8 cellular contexts compared by ENCODE assay signal in the genomic region with DNA sequence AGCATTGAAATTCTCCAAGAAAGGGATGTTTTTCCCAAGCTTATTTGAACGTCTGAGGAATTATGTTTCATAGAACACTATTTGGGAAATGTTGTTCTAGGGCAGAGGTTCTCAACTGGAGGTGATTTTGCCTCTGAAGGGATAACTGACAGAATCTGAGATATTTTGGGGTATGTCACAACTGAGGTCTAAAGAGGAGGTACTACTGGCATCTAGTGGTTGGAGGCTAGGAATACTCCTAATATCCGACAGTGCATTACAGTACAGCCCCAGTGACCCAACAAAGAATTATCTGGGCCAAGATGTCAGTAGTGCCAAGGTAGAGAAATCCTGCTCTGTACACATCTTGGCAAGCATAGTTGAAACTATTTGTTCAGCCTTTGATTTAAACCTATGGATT. TPM values are rescaled to one million over a fixed set of nuclear protein-coding genes. Genes with fewer than 3 reads are reported as not detected.
DNase-seq lines count a peak whose midpoint lies in the region; ATAC-seq and TF ChIP-seq lines count a peak whose summit lies in the region.

No MANE protein-coding gene starts in this region.

- POLR2A ChIA-PET in activated CD4-positive, alpha-beta T cell treated with anti-CD3 and anti-CD28 coated beads for 36 hours (lab: Charles Lee): no interaction called here

- no peaks in the 10 kb centered on the region for H3K36me3 ChIP-seq in HAP-1 (replicated peaks)

- TF ChIP-seq CTCF in astrocyte of the cerebellum (IDR thresholded peaks at IDR 0.05; ENCODE audit: low read depth, low read length, missing control alignments): peak; percentile 21
- TF ChIP-seq CTCF in glutamatergic neuron (IDR thresholded peaks at IDR 0.05; ENCODE audit: partially characterized antibody, unreplicated experiment): no peak

- H3K4me1 Mint-ChIP-seq in activated CD4-positive, alpha-beta T cell treated with anti-CD3 and anti-CD28 coated beads for 36 hours: no peaks in the 10 kb centered on the region
- H3K4me1 Mint-ChIP-seq in stimulated activated effector memory CD8-positive, alpha-beta T cell treated with anti-CD3 and anti-CD28 coated beads, Interleukin-12 subunit alpha, Interleukin-12 subunit beta, amount 100 ng/mL, for 72 hours: no peaks in the 10 kb centered on the region
- H3K4me1 Mint-ChIP-seq in glutamatergic neuron (ENCODE audit: low read depth, unreplicated experiment): peaks cover 12% of the 10 kb centered on the region

- H3K4me3 ChIP-seq in astrocyte of the cerebellum (ENCODE audit: low read depth, low read length) (no peak overlapping the region), HAP-1 (no peak overlapping the region)

- H3K27me3 ChIP-seq in HAP-1 (ENCODE audit: low read depth): no peaks in the 10 kb centered on the region

- H3K9me3 ChIP-seq in HAP-1: no peaks in the 10 kb centered on the region

- H3K36me3 Mint-ChIP-seq in activated CD4-positive, alpha-beta T cell treated with anti-CD3 and anti-CD28 coated beads for 36 hours (ENCODE audit: low read depth): no peaks in the 10 kb centered on the region
- no peaks in the 10 kb centered on the region for H3K36me3 Mint-ChIP-seq in stimulated activated effector memory CD8-positive, alpha-beta T cell treated with anti-CD3 and anti-CD28 coated beads, Interleukin-12 subunit alpha, Interleukin-12 subunit beta, amount 100 ng/mL, for 72 hours
- no peaks in the 10 kb centered on the region for H3K36me3 Mint-ChIP-seq in glutamatergic neuron (ENCODE audit: unreplicated experiment)

- in situ Hi-C loops in astrocyte of the cerebellum (cut with HindIII; ENCODE audit: low sequenced_read_pairs): no loop called here
- in situ Hi-C loops in HAP-1 (cut with MboI; ENCODE audit: low sequenced_read_pairs): no loop called here

- intact Hi-C loops in activated CD4-positive, alpha-beta T cell treated with anti-CD3 and anti-CD28 coated beads for 36 hours (cut with DNase I, micrococcal nuclease): loop anchor here (1.0 to 10.0 kb wide), 2 partner anchors 176 to 182 kb away; partner anchors contain the start of genes ABHD18 (in 1 of the 2) and MFSD8 (in 1 of the 2)

- peaks cover 8% of the 10 kb centered on the region; the same call in 1 of the 2 replicates for H3K4me1 ChIP-seq in HAP-1

- peak; percentile 51 for ATAC-seq in activated CD4-positive, alpha-beta T cell treated with anti-CD3 and anti-CD28 coated beads for 36 hours
- peak; percentile 76 for ATAC-seq in HG03354 (IDR thresholded peaks at IDR 0.05; ENCODE audit: poor library complexity, severe bottlenecking, unreplicated experiment)
- peak; percentile 28 for ATAC-seq in stimulated activated effector memory CD8-positive, alpha-beta T cell treated with anti-CD3 and anti-CD28 coated beads, Interleukin-12 subunit alpha, Interleukin-12 subunit beta, amount 100 ng/mL, for 72 hours

- CTCF ChIA-PET in activated CD4-positive, alpha-beta T cell treated with anti-CD3 and anti-CD28 coated beads for 36 hours (lab: Charles Lee): interaction anchor here (0.8 to 1.5 kb wide), 2 partner anchors 12 to 17 kb away, joined by 3 to 4 read pairs; no protein-coding TSS in a partner anchor

- no peak overlapping the region for H3K4me3 Mint-ChIP-seq in activated CD4-positive, alpha-beta T cell treated with anti-CD3 and anti-CD28 coated beads for 36 hours
- H3K4me3 Mint-ChIP-seq in stimulated activated effector memory CD8-positive, alpha-beta T cell treated with anti-CD3 and anti-CD28 coated beads, Interleukin-12 subunit alpha, Interleukin-12 subunit beta, amount 100 ng/mL, for 72 hours: no peak overlapping the region
- no peak overlapping the region for H3K4me3 Mint-ChIP-seq in glutamatergic neuron (ENCODE audit: unreplicated experiment)

- H3K9me3 Mint-ChIP-seq in activated CD4-positive, alpha-beta T cell treated with anti-CD3 and anti-CD28 coated beads for 36 hours (ENCODE audit: low read depth): no peaks in the 10 kb centered on the region
- no peaks in the 10 kb centered on the region for H3K9me3 Mint-ChIP-seq in stimulated activated effector memory CD8-positive, alpha-beta T cell treated with anti-CD3 and anti-CD28 coated beads, Interleukin-12 subunit alpha, Interleukin-12 subunit beta, amount 100 ng/mL, for 72 hours
- H3K9me3 Mint-ChIP-seq in glutamatergic neuron (ENCODE audit: unreplicated experiment): no peaks in the 10 kb centered on the region

- no peak overlapping the region for H3K27ac Mint-ChIP-seq in activated CD4-positive, alpha-beta T cell treated with anti-CD3 and anti-CD28 coated beads for 36 hours
- H3K27ac Mint-ChIP-seq in stimulated activated effector memory CD8-positive, alpha-beta T cell treated with anti-CD3 and anti-CD28 coated beads, Interleukin-12 subunit alpha, Interleukin-12 subunit beta, amount 100 ng/mL, for 72 hours: no peak overlapping the region
- no peak overlapping the region for H3K27ac Mint-ChIP-seq in glutamatergic neuron (ENCODE audit: unreplicated experiment)

- peaks cover 40% of the 10 kb centered on the region for H3K27me3 Mint-ChIP-seq in activated CD4-positive, alpha-beta T cell treated with anti-CD3 and anti-CD28 coated beads for 36 hours
- H3K27me3 Mint-ChIP-seq in glutamatergic neuron (ENCODE audit: unreplicated experiment): no peaks in the 10 kb centered on the region

- no peak for DNase-seq in activated CD4-positive, alpha-beta T cell treated with anti-CD3 and anti-CD28 coated beads for 36 hours
- DNase-seq in activated CD4-positive, alpha-beta T cell treated with anti-CD3 and anti-CD28 coated beads, Interleukin-2, amount 50 U/mL, for 1 hour: no peak
- no peak for DNase-seq in astrocyte of the cerebellum (ENCODE audit: low read depth)
- no peak for DNase-seq in stimulated activated effector memory CD8-positive, alpha-beta T cell treated with anti-CD3 and anti-CD28 coated beads, Interleukin-12 subunit alpha, Interleukin-12 subunit beta, amount 100 ng/mL, for 72 hours (ENCODE audit: low spot score in 2 of 2)
- no peak for DNase-seq in HAP-1 (ENCODE audit: low spot score in 2 of 2)
- DNase-seq in glutamatergic neuron: no peak
- no peak for DNase-seq in T-helper 1 cell

RNA-seq across cellular contexts. Expression of gene HSPA4L, which starts 6.4 kb away (rescaled TPM):
- total RNA-seq in activated CD4-positive, alpha-beta T cell treated with anti-CD3 and anti-CD28 coated beads for 36 hours: 1 to 10 TPM; 2.7 to 3.0 TPM
- total RNA-seq in glutamatergic neuron (ENCODE audit: unreplicated experiment): 14.7 TPM

RNA-seq across cellular contexts. Expression of gene SLC25A31, which starts 58.3 kb away (rescaled TPM):
- not detected for total RNA-seq in activated CD4-positive, alpha-beta T cell treated with anti-CD3 and anti-CD28 coated beads for 36 hours
- total RNA-seq in glutamatergic neuron (ENCODE audit: unreplicated experiment): not detected
